In the genomic region with DNA sequence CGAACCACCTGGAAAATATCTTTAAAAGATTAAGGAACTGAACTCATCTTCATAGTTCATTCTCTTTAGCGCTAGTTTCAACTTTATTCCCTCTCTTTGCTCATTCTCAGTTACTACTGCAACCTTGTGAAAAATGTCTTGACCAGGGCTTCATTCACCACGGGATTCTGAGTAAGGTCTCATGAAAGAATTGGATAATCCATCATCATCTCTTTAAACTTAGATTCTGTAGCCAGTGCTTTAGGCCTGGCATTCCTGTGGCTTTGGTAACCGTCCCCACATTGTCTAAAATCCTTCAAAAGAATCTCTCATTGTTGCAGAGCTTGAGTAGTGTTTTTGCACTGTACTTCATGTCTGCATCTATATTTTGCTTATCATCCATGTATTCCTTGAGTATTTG, we compare ENCODE assay signal across 18 cellular contexts.
DNase-seq lines count a peak whose midpoint lies in the region; ATAC-seq and TF ChIP-seq lines count a peak whose summit lies in the region.
"Had no signal": no experiment of that assay in that cellular context is flagged by ENCODE, and none has a peak within 500 bp of the region (broad histone marks: within the 10 kb centered on the region; RNA-seq: fewer than 3 reads in every experiment).

No MANE protein-coding gene starts in this region.

- 54% methylated on average over 4 of the region's 4 CpGs for WGBS in smooth muscle cell (ENCODE audit: low lambda C conversion rate)
- 71 to 79% methylated on average over 4 of the region's 4 CpGs for WGBS in tibial nerve, 2 donors

- intact Hi-C loops in left ventricle myocardium superior (cut with micrococcal nuclease): no loop called here

- H4K20me1 ChIP-seq in smooth muscle cell (ENCODE audit: low read depth): no peaks in the 10 kb centered on the region

- H3K9ac ChIP-seq in adipocyte (ENCODE audit: low read length) (no peak overlapping the region), smooth muscle cell (ENCODE audit: low read depth) (no peak overlapping the region)

- peaks cover 28% of the 10 kb centered on the region for H3K4me1 ChIP-seq in adipocyte (ENCODE audit: control insufficient read depth, insufficient read depth, low read length)
- peaks cover 18% of the 10 kb centered on the region for H3K4me1 ChIP-seq in smooth muscle cell (ENCODE audit: low read depth)
- no peaks in the 10 kb centered on the region for H3K4me1 ChIP-seq in tibial nerve
- H3K4me1 ChIP-seq: spleen, thyroid gland had no signal

- no peak overlapping the region for H2AFZ ChIP-seq in smooth muscle cell (ENCODE audit: low read depth)
- H2AFZ ChIP-seq: hepatocyte had no signal

- no peak for TF ChIP-seq CTCF in fibroblast of the aortic adventitia (IDR thresholded peaks at IDR 0.05; ENCODE audit: insufficient read depth, low read length)
- TF ChIP-seq CTCF in smooth muscle cell (IDR thresholded peaks at IDR 0.05; ENCODE audit: borderline replicate concordance, insufficient read depth, poor library complexity, severe bottlenecking): no peak
- no peak for TF ChIP-seq CTCF in tibial nerve (IDR thresholded peaks at IDR 0.05)

- H3K36me3 ChIP-seq in adipocyte (ENCODE audit: control insufficient read depth, insufficient read depth, low read length, severe bottlenecking): no peaks in the 10 kb centered on the region
- no peaks in the 10 kb centered on the region for H3K36me3 ChIP-seq in smooth muscle cell (ENCODE audit: low read depth)
- no peaks in the 10 kb centered on the region for H3K36me3 ChIP-seq in tibial nerve
- H3K36me3 ChIP-seq: ovary, spleen, thyroid gland had no signal

- H3K27ac ChIP-seq in smooth muscle cell (ENCODE audit: low read depth) (peak overlapping the region; percentile 3), tibial nerve (no peak overlapping the region)
- H3K27ac ChIP-seq: hepatocyte, ovary, spleen, thyroid gland had no signal

- H3F3A ChIP-seq in smooth muscle cell (ENCODE audit: low read depth): no peaks in the 10 kb centered on the region

- DNase-seq in HCEC 1CT (peak; percentile 34), adipocyte (ENCODE audit: low read depth) (peak; percentile 70), fibroblast of the aortic adventitia (ENCODE audit: low read depth) (peak; percentile 95), smooth muscle cell (lab: John Stamatoyannopoulos, UW; ENCODE audit: unreplicated experiment) (no peak), left ventricle myocardium superior (no peak), tibial nerve (ENCODE audit: low spot score in 2 of 2) (no peak)
- DNase-seq: activated CD8-positive, alpha-beta memory T cell treated with anti-CD3 and anti-CD28 coated beads for 24 hours; DMS79; Karpas-422; mucosa of descending colon; NCI-H1417; NCI-H82; ovary; spleen; thyroid gland had no signal

- no peaks in the 10 kb centered on the region for H3K9me3 ChIP-seq in adipocyte (ENCODE audit: control insufficient read depth, low read length)
- no peaks in the 10 kb centered on the region for H3K9me3 ChIP-seq in smooth muscle cell (replicated peaks; ENCODE audit: low read depth)
- H3K9me3 ChIP-seq in tibial nerve: no peaks in the 10 kb centered on the region
- H3K9me3 ChIP-seq: mucosa of descending colon, ovary, thyroid gland had no signal

- ATAC-seq in GM18907 (IDR thresholded peaks at IDR 0.05; ENCODE audit: unreplicated experiment): no peak
- no peak for ATAC-seq in left ventricle myocardium superior
- ATAC-seq: mucosa of descending colon, WTC11 had no signal

- H3K27me3 ChIP-seq in adipocyte (replicated peaks; ENCODE audit: control insufficient read depth, insufficient read depth, low read length) (no peaks in the 10 kb centered on the region), smooth muscle cell (ENCODE audit: low read depth) (peaks cover 4% of the 10 kb centered on the region), tibial nerve (no peaks in the 10 kb centered on the region)
- H3K27me3 ChIP-seq: hepatocyte, ovary, spleen, thyroid gland had no signal

- peak overlapping the region; percentile 1 for H3K4me2 ChIP-seq in smooth muscle cell
- H3K4me2 ChIP-seq: hepatocyte had no signal

- no peak for TF ChIP-seq POLR2A in tibial nerve (IDR thresholded peaks at IDR 0.05)

- TF ChIP-seq EP300 in tibial nerve (IDR thresholded peaks at IDR 0.05): no peak

- H3K4me3 ChIP-seq in adipocyte (ENCODE audit: low read length) (no peak overlapping the region), fibroblast of the aortic adventitia (ENCODE audit: low read depth, low read length) (no peak overlapping the region), smooth muscle cell (no peak overlapping the region), tibial nerve (no peak overlapping the region)
- H3K4me3 ChIP-seq: hepatocyte, mucosa of descending colon, ovary, spleen, thyroid gland had no signal

- no peaks in the 10 kb centered on the region for H3K79me2 ChIP-seq in smooth muscle cell (ENCODE audit: low read depth)
- H3K79me2 ChIP-seq: hepatocyte had no signal

Comparison
In these comparisons a context has a peak if more than half of its experiments do, and no peak if none do; other contexts are left out.
1. DNase-seq: peak in HCEC 1CT (single experiment), adipocyte (single experiment) and fibroblast of the aortic adventitia (single experiment); none in smooth muscle cell (single experiment), left ventricle myocardium superior (single experiment) and tibial nerve (0 of 2).